In genomic region chr3:51391566-51392300, GRCh38 we compare ENCODE assay signal across 8 cellular contexts. TPM values are rescaled to one million over a fixed set of nuclear protein-coding genes. Genes with fewer than 3 reads are reported as not detected.
DNase-seq lines count a peak whose midpoint lies in the region; ATAC-seq and TF ChIP-seq lines count a peak whose summit lies in the region.

No MANE protein-coding gene starts in this region.

- 7 to 15% methylated on average over 79 to 109 of the region's 109 CpGs for whole genome bisulfite sequencing in lung, 2 donors

- H3K27ac ChIP-seq in duodenal mucosa (ENCODE audit: low read depth, low read length): peak overlapping the region; percentile 80
- H3K27ac ChIP-seq in lung (ENCODE audit: low read depth in 1 of 2, low read length in 1 of 2): peak overlapping the region; percentile 95 to 96
- peak overlapping the region; percentile 60 for H3K27ac ChIP-seq in stomach smooth muscle (ENCODE audit: low read length)

- H3K27me3 ChIP-seq in duodenal mucosa (ENCODE audit: control insufficient read depth in 1 of 2, insufficient read depth in 2 of 2, low read length in 2 of 2): no peaks in the 10 kb centered on the region
- H3K27me3 ChIP-seq in lung (ENCODE audit: control insufficient read depth, insufficient read depth): no peaks in the 10 kb centered on the region
- H3K27me3 ChIP-seq in stomach smooth muscle (ENCODE audit: control insufficient read depth in 1 of 2, insufficient read depth in 2 of 2, low read length in 2 of 2): no peaks in the 10 kb centered on the region

- no peak for TF ChIP-seq CTCF in lung (IDR thresholded peaks at IDR 0.05; ENCODE audit: control extremely low read depth, extremely low read depth)

- H3K4me1 ChIP-seq in duodenal mucosa (ENCODE audit: control insufficient read depth in 1 of 2, insufficient read depth in 2 of 2, low read length in 2 of 2): peaks cover 59 to 75% of the 10 kb centered on the region in 2 donors
- peaks cover 0 to 31% of the 10 kb centered on the region in 2 donors for H3K4me1 ChIP-seq in lung (ENCODE audit: control insufficient read depth in 2 of 2, insufficient read depth in 2 of 2, low read length in 2 of 2)
- peaks cover 61% of the 10 kb centered on the region for H3K4me1 ChIP-seq in stomach smooth muscle (ENCODE audit: control insufficient read depth, insufficient read depth, low read length)

- peaks cover 41 to 64% of the 10 kb centered on the region in 2 donors for H3K36me3 ChIP-seq in duodenal mucosa (ENCODE audit: control insufficient read depth in 1 of 2, insufficient read depth in 2 of 2, low read length in 2 of 2)
- peaks cover 5 to 54% of the 10 kb centered on the region in 2 donors for H3K36me3 ChIP-seq in lung (ENCODE audit: control insufficient read depth in 2 of 2, insufficient read depth in 2 of 2, low read length in 2 of 2)
- H3K36me3 ChIP-seq in stomach smooth muscle (ENCODE audit: control insufficient read depth in 2 of 2, insufficient read depth in 2 of 2, low read length in 2 of 2): peaks cover 43 to 51% of the 10 kb centered on the region in 2 donors

- H3K9ac ChIP-seq in duodenal mucosa (ENCODE audit: low read depth in 1 of 2, low read length in 2 of 2) (peak overlapping the region; percentile 60 to 70), stomach smooth muscle (ENCODE audit: low read length in 2 of 2) (peak overlapping the region; percentile 54 to 72)

- peak; percentile 8 for ATAC-seq in GM19023 (IDR thresholded peaks at IDR 0.05; ENCODE audit: unreplicated experiment)
- peak; percentile 12 for ATAC-seq in HG03280 (IDR thresholded peaks at IDR 0.05; ENCODE audit: unreplicated experiment)
- ATAC-seq in lung (ENCODE audit: insufficient read depth, low FRiP score): no peak

- peak overlapping the region; percentile 58 to 78 for H3K4me3 ChIP-seq in duodenal mucosa (ENCODE audit: low read depth in 1 of 2, low read length in 2 of 2)
- H3K4me3 ChIP-seq in lung: peak overlapping the region; percentile 81
- peak overlapping the region; percentile 44 to 78 for H3K4me3 ChIP-seq in stomach smooth muscle (ENCODE audit: low read length in 2 of 2)

- DNase-seq in 8988T: peak; percentile 51
- peak; percentile 41 for DNase-seq in activated CD4-positive, alpha-beta T cell treated with anti-CD3 and anti-CD28 coated beads for 1 hour
- DNase-seq in lung (ENCODE audit: low spot score): no peak
- no peak for DNase-seq in DMS114 treated with DMSO at 0.1 percent for 48 hours (lab: John Stamatoyannopoulos, UW; ENCODE audit: unreplicated experiment)

- H3K9me3 ChIP-seq in duodenal mucosa (ENCODE audit: control insufficient read depth in 1 of 2, low read length in 2 of 2) (no peaks in the 10 kb centered on the region), lung (ENCODE audit: control insufficient read depth in 2 of 2, insufficient read depth in 1 of 2, low read length in 1 of 2) (no peaks in the 10 kb centered on the region), stomach smooth muscle (ENCODE audit: control insufficient read depth in 2 of 2, low read length in 2 of 2) (no peaks in the 10 kb centered on the region)

RNA-seq across cellular contexts. Expression of gene RBM15B, which starts 0.6 kb away (rescaled TPM):
- total RNA-seq in lung: 10 to 100 TPM; 18.9 to 31.8 TPM
- 10 to 100 TPM in 1 of 2 donors, 1 to 10 TPM in 1; 8.4 to 16.5 TPM for polyA plus RNA-seq in lung

RNA-seq across cellular contexts. Expression of gene MANF, which starts 6.6 kb away (rescaled TPM):
- total RNA-seq in lung: 100 to 1,000 TPM in 1 of 2 donors, 10 to 100 TPM in 1; 40.1 to 118 TPM
- polyA plus RNA-seq in lung: 100 to 1,000 TPM in 1 of 2 donors, 10 to 100 TPM in 1; 55.2 to 173 TPM

Comparison
In these comparisons a context has a peak if more than half of its experiments do, and no peak if none do; other contexts are left out.
1. DNase-seq: peak in 8988T (single experiment) and activated CD4-positive, alpha-beta T cell treated with anti-CD3 and anti-CD28 coated beads for 1 hour (single experiment); none in lung (single experiment) and DMS114 treated with DMSO at 0.1 percent for 48 hours (single experiment).
2. Peak in every context shown above with its lines, with median percentiles within 50 percentile points of each other: H3K27ac ChIP-seq and H3K4me3 ChIP-seq.